In genomic region chr1:208243522-208243850, GRCh38 we compare ENCODE assay signal across 1 cellular context.
TF ChIP-seq lines count a peak whose summit lies in the region.

No MANE protein-coding gene starts in this region.

TF ChIP-seq in IMR-90, 13 proteins besides CTCF, POLR2A, EP300 and RAD21:
- TF ChIP-seq MXI1 (IDR thresholded peaks at IDR 0.05; ENCODE audit: borderline replicate concordance, low read depth, low read length) (no peak), CHD1 (IDR thresholded peaks at IDR 0.05; ENCODE audit: low read depth, low read length) (no peak), USF2 (IDR thresholded peaks at IDR 0.05; ENCODE audit: low read depth, low read length) (no peak), SMC3 (IDR thresholded peaks at IDR 0.05; ENCODE audit: low read depth, low read length) (no peak), MAFK (IDR thresholded peaks at IDR 0.05; ENCODE audit: low read depth, low read length) (no peak), RCOR1 (IDR thresholded peaks at IDR 0.05; ENCODE audit: insufficient replicate concordance, low read length) (no peak), CEBPB (IDR thresholded peaks at IDR 0.05; ENCODE audit: low read depth, low read length) (no peak), RFX5 (IDR thresholded peaks at IDR 0.05; ENCODE audit: low read depth, low read length) (no peak), BHLHE40 (IDR thresholded peaks at IDR 0.05; ENCODE audit: low read depth, low read length) (no peak), FOS (IDR thresholded peaks at IDR 0.05; ENCODE audit: low read depth, low read length) (no peak), MAZ (IDR thresholded peaks at IDR 0.05; ENCODE audit: borderline replicate concordance, low read depth, low read length) (no peak), NFE2L2 (IDR thresholded peaks at IDR 0.05; ENCODE audit: low read depth, low read length) (no peak), ELK1 (IDR thresholded peaks at IDR 0.05; ENCODE audit: borderline replicate concordance, low read depth, low read length) (no peak)
